Comparison of ENCODE assay signal across 8 cellular contexts in genomic region chr20:36861625-36861874, GRCh38. TPM values are rescaled to one million over a fixed set of nuclear protein-coding genes. Genes with fewer than 3 reads are reported as not detected.
DNase-seq lines count a peak whose midpoint lies in the region; ATAC-seq, FAIRE-seq and TF ChIP-seq lines count a peak whose summit lies in the region.

No MANE protein-coding gene starts in this region.

- RAD21 ChIA-PET in GM12878 (lab: Charles Lee; ENCODE audit: unreplicated experiment): interaction anchor here (1.1 to 9.7 kb wide), 10 partner anchors 9 to 104 kb away, joined by 3 to 215 read pairs (median 4); partner anchors contain the start of gene DSN1

- peaks cover 16% of the 10 kb centered on the region for H3K79me2 ChIP-seq in GM12878 (ENCODE audit: control insufficient read depth, insufficient read depth, low read length)
- peaks cover 22% of the 10 kb centered on the region for H3K79me2 ChIP-seq in HepG2 (ENCODE audit: insufficient read depth, low read length)

- peaks cover 42% of the 10 kb centered on the region for H3K27me3 Mint-ChIP-seq in activated CD4-positive, alpha-beta T cell treated with anti-CD3 and anti-CD28 coated beads, Interleukin-2, amount 10 ng/mL, durations not matched to agents 7 days and 5 days

- no peaks in the 10 kb centered on the region for H3K36me3 ChIP-seq in GM12878 (ENCODE audit: control insufficient read depth in 2 of 2, insufficient read depth in 2 of 2, low read length in 1 of 2)
- no peaks in the 10 kb centered on the region; a peak in 2 of 5 replicates for H3K36me3 ChIP-seq in HepG2 (replicated peaks in 1 of 2; ENCODE audit: control insufficient read depth in 1 of 2, insufficient read depth in 2 of 2, low read length in 2 of 2)
- H3K36me3 ChIP-seq in tibial artery: no peaks in the 10 kb centered on the region

- no peak overlapping the region for H3K27ac ChIP-seq in GM12878 (ENCODE audit: control insufficient read depth, insufficient read depth)
- peak overlapping the region; percentile 1 for H3K27ac ChIP-seq in HepG2 (ENCODE audit: extremely low read length, insufficient read depth, low read length)
- peak overlapping the region; percentile 90 for H3K27ac ChIP-seq in tibial artery

- POLR2A ChIA-PET in activated CD4-positive, alpha-beta T cell treated with anti-CD3 and anti-CD28 coated beads, Interleukin-2, amount 10 ng/mL, durations not matched to agents 7 days and 5 days (lab: Charles Lee): no interaction called here
- POLR2A ChIA-PET in GM12878 (lab: Charles Lee) (interaction anchor here (1.6 to 12.4 kb wide), 5 partner anchors 10 to 25 kb away, joined by 4 to 114 read pairs (median 8); no protein-coding TSS in a partner anchor), HepG2 (lab: Yijun Ruan, JAX) (interaction anchor here (0.5 to 4.9 kb wide), 7 partner anchors 9 to 1479 kb away, joined by 3 to 39 read pairs (median 4); partner anchors contain the start of gene TLDC2)

- intact Hi-C loops in GM12878 (cut with micrococcal nuclease; ENCODE audit: unreplicated experiment): loop anchor here (5.0 to 10.0 kb wide), 4 partner anchors 34 to 257 kb away; partner anchors contain the start of genes DSN1 and RAB5IF
- intact Hi-C loops in HepG2 (cut with micrococcal nuclease; ENCODE audit: unreplicated experiment): no loop called here
- intact Hi-C loops in tibial artery (cut with DNase I; ENCODE audit: low total_unique reads): loop anchor here (5.0 to 10.0 kb wide), 2 partner anchors 47 to 89 kb away; partner anchors contain the start of gene DSN1

- TF ChIP-seq EP300 in GM12878 (IDR thresholded peaks at IDR 0.05; ENCODE audit: borderline replicate concordance in 1 of 2, control insufficient read depth in 1 of 2, low read depth in 2 of 2, low read length in 2 of 2) (no peak), HepG2 (IDR thresholded peaks at IDR 0.05; ENCODE audit: low read depth in 2 of 2, low read length in 2 of 2) (no peak), HepG2 (CRISPR knock-in tag; IDR thresholded peaks at IDR 0.05; ENCODE audit: borderline replicate concordance) (no peak; the same call in none of the 2 replicates)

- TF ChIP-seq CTCF in GM12878 (IDR thresholded peaks at IDR 0.05 in 2 of 3, conservative IDR thresholded peaks at IDR 0.05 in 1 of 3; ENCODE audit: control insufficient read depth in 2 of 3, extremely low read depth in 1 of 3, insufficient read depth in 1 of 3, low read depth in 3 of 3, low read length in 3 of 3): no peak
- TF ChIP-seq CTCF in HepG2 (CRISPR knock-in tag; IDR thresholded peaks at IDR 0.05): no peak
- TF ChIP-seq CTCF in tibial artery (IDR thresholded peaks at IDR 0.05): no peak

- 91% methylated on average over 7 of the region's 7 CpGs for WGBS in GM12878 (ENCODE audit: insufficient coverage, insufficient replicate concordance, low lambda C conversion rate, missing lambda C conversion rate)
- WGBS in HepG2 (ENCODE audit: low lambda C conversion rate): 41% methylated on average over 7 of the region's 7 CpGs

- FAIRE-seq in GM12878 (lab: Jason Lieb, UNC): no peak
- FAIRE-seq in HepG2 (lab: Jason Lieb, UNC): no peak

- no peak overlapping the region for H3K27ac Mint-ChIP-seq in activated CD4-positive, alpha-beta T cell treated with anti-CD3 and anti-CD28 coated beads, Interleukin-2, amount 10 ng/mL, durations not matched to agents 7 days and 5 days

- 0 out of 2 replicates have a peak, but pooled peaks cover 3% of the 10 kb centered on the region for H4K20me1 ChIP-seq in GM12878 (ENCODE audit: control insufficient read depth, insufficient read depth)
- no peaks in the 10 kb centered on the region for H4K20me1 ChIP-seq in HepG2 (ENCODE audit: insufficient read depth, low read length)

- no peaks in the 10 kb centered on the region for H3K9me3 Mint-ChIP-seq in activated CD4-positive, alpha-beta T cell treated with anti-CD3 and anti-CD28 coated beads, Interleukin-2, amount 10 ng/mL, durations not matched to agents 7 days and 5 days

- peak overlapping the region; percentile 28 for H3K4me3 Mint-ChIP-seq in activated CD4-positive, alpha-beta T cell treated with anti-CD3 and anti-CD28 coated beads, Interleukin-2, amount 10 ng/mL, durations not matched to agents 7 days and 5 days

- peak overlapping the region; percentile 80; the same call in 1 of the 2 replicates for H3K4me3 ChIP-seq in GM12878
- peak overlapping the region; percentile 68 to 86 (median 73); a peak in 5 of 6 replicates for H3K4me3 ChIP-seq in HepG2 (replicated peaks in 1 of 3; ENCODE audit: insufficient read depth in 1 of 3, low read depth in 2 of 3, low read length in 3 of 3)
- H3K4me3 ChIP-seq in tibial artery: peak overlapping the region; percentile 72 to 85

- SMC1A ChIA-PET in GM12878 (lab: Charles Lee; ENCODE audit: uncharacterized antibody, unreplicated experiment): interaction anchor here (0.5 to 13.5 kb wide), 8 partner anchors 9 to 95 kb away, joined by 3 to 105 read pairs (median 6); no protein-coding TSS in a partner anchor

- H3K4me1 ChIP-seq in GM12878 (ENCODE audit: control insufficient read depth, insufficient read depth, low read length): peaks cover 23% of the 10 kb centered on the region
- peaks cover 63% of the 10 kb centered on the region for H3K4me1 ChIP-seq in HepG2 (ENCODE audit: insufficient read depth, low read length)
- peaks cover 4 to 60% (median 52%) of the 10 kb centered on the region in 4 donors for H3K4me1 ChIP-seq in tibial artery

- H3K27me3 ChIP-seq in GM12878 (replicated peaks in 1 of 2; ENCODE audit: control insufficient read depth in 2 of 2, insufficient read depth in 2 of 2, low read length in 1 of 2) (no peaks in the 10 kb centered on the region), HepG2 (ENCODE audit: control insufficient read depth in 1 of 2, insufficient read depth in 2 of 2, low read length in 2 of 2) (peaks cover 1 to 12% of the 10 kb centered on the region in 2 experiments; a peak in 1 of 5 replicates), tibial artery (no peaks in the 10 kb centered on the region)

- H3K9me3 ChIP-seq in GM12878 (replicated peaks; ENCODE audit: control insufficient read depth, insufficient read depth, low read length): no peaks in the 10 kb centered on the region
- no peaks in the 10 kb centered on the region for H3K9me3 ChIP-seq in HepG2 (ENCODE audit: low read length)
- no peaks in the 10 kb centered on the region for H3K9me3 ChIP-seq in tibial artery

- no TSS peak for BruUV-seq in GM12878 (replicated peaks; lab: Mats Ljungman, UMichigan)
- no TSS peak for BruUV-seq in HepG2 (replicated peaks; lab: Mats Ljungman, UMichigan)

- in situ Hi-C loops in GM12878 (cut with MboI): no loop called here
- in situ Hi-C loops in HepG2 (cut with HindIII; ENCODE audit: extremely low pct_ligation_motif_present, low pct_unique_long_range_greater_than_20kb): no loop called here

- H3K9ac ChIP-seq in GM12878 (ENCODE audit: control insufficient read depth, insufficient read depth, low read length) (peak overlapping the region; percentile 25; the same call in 1 of the 2 replicates), HepG2 (ENCODE audit: insufficient read depth, low read depth, low read length) (peak overlapping the region; percentile 68)

- no peak for TF ChIP-seq RAD21 in GM12878 (IDR thresholded peaks at IDR 0.05; ENCODE audit: insufficient read depth, low read depth, low read length)
- TF ChIP-seq RAD21 in HepG2 (CRISPR knock-in tag; IDR thresholded peaks at IDR 0.05): no peak

- H2AFZ ChIP-seq in GM12878 (ENCODE audit: control insufficient read depth, low read depth, low read length): no peak overlapping the region
- H2AFZ ChIP-seq in HepG2 (ENCODE audit: low read length): no peak overlapping the region

- H3K4me2 ChIP-seq in GM12878 (ENCODE audit: control insufficient read depth, insufficient read depth) (peak overlapping the region; percentile 86), HepG2 (ENCODE audit: low read depth, low read length) (peak overlapping the region; percentile 84)

- peaks cover 25% of the 10 kb centered on the region for H3K4me1 Mint-ChIP-seq in activated CD4-positive, alpha-beta T cell treated with anti-CD3 and anti-CD28 coated beads, Interleukin-2, amount 10 ng/mL, durations not matched to agents 7 days and 5 days

- no peak for ATAC-seq in GM12878
- no peak for ATAC-seq in HepG2
- no peak for ATAC-seq in HG03571 (IDR thresholded peaks at IDR 0.05; ENCODE audit: unreplicated experiment)

- no peak for DNase-seq in activated CD4-positive, alpha-beta T cell treated with anti-CD3 and anti-CD28 coated beads, Interleukin-2, amount 10 ng/mL, durations not matched to agents 7 days and 5 days
- DNase-seq in activated CD4-positive, alpha-beta T cell treated with anti-CD3 and anti-CD28 coated beads, Interleukin-2, amount 50 U/mL, for 48 hours: no peak
- DNase-seq in GM12878 (ENCODE audit: low read depth, low spot score) (no peak), HepG2 (ENCODE audit: low spot score) (no peak), tibial artery (peak in 1 of 2 donors; percentile 80), UCSD-AML1 (lab: John Stamatoyannopoulos, UW; ENCODE audit: unreplicated experiment) (no peak), NCI-H526 (lab: John Stamatoyannopoulos, UW) (no peak)

- H3K36me3 Mint-ChIP-seq in activated CD4-positive, alpha-beta T cell treated with anti-CD3 and anti-CD28 coated beads, Interleukin-2, amount 10 ng/mL, durations not matched to agents 7 days and 5 days (ENCODE audit: low read depth): no peaks in the 10 kb centered on the region

- TF ChIP-seq POLR2A in GM12878 (IDR thresholded peaks at IDR 0.05; ENCODE audit: low read depth, low read length) (no peak), HepG2 (IDR thresholded peaks at IDR 0.05; ENCODE audit: insufficient read depth in 1 of 2, low read depth in 2 of 2, low read length in 2 of 2) (no peak)

- CTCF ChIA-PET in activated CD4-positive, alpha-beta T cell treated with anti-CD3 and anti-CD28 coated beads, Interleukin-2, amount 10 ng/mL, durations not matched to agents 7 days and 5 days (lab: Charles Lee): interaction anchor here (1.4 kb wide), 2 partner anchors 12 to 53 kb away, joined by 3 to 5 read pairs; no protein-coding TSS in a partner anchor
- CTCF ChIA-PET in GM12878 (lab: Yijun Ruan, JAX): interaction anchor here (0.9 to 25.3 kb wide), 9 partner anchors 10 to 107 kb away, joined by 3 to 349 read pairs (median 4); partner anchors contain the start of gene DSN1
- CTCF ChIA-PET in HepG2 (lab: Yijun Ruan, JAX; ENCODE audit: low intra/inter-chr PET ratio, low total read pairs): no interaction called here

RNA-seq across cellular contexts. Expression of gene TLDC2, which starts 14.4 kb away (rescaled TPM):
- not detected for total RNA-seq in activated CD4-positive, alpha-beta T cell treated with anti-CD3 and anti-CD28 coated beads, Interleukin-2, amount 10 ng/mL, durations not matched to agents 7 days and 5 days
- total RNA-seq in GM12878 (2013; cell fraction: nucleolus; rRNA removed): 0.27 TPM in 1 of 2 replicates, not detected in the other
- total RNA-seq in GM12878 (2014; rRNA removed) (0.28 and 0.49 TPM in 2 replicates), GM12878 (2014; rRNA removed; fragmentation: Illumina TruSeq; extraction: Trizol) (0.18 and 0.37 TPM in 2 replicates), GM12878 (2021) (0.24 and 0.41 TPM in 2 replicates), HepG2 (2016; rRNA removed; fragmentation: Illumina TruSeq; extraction: Trizol) (1.2 and 1.6 TPM in 2 replicates)
- 0.50 TPM for polyA plus RNA-seq in GM12878 (2011; ENCODE audit: low read depth)
- polyA plus RNA-seq in GM12878 (2011; rRNA removed) (0.05 and 0.09 TPM in 2 replicates), GM12878 (2014; fragmentation: Illumina TruSeq; extraction: Trizol) (0.13 and 0.35 TPM in 2 replicates), GM12878 (2014; fragmentation: Nextera tagmentation; extraction: Ambion mirVana) (under 1 TPM; 0.08 to 0.24 TPM), GM12878 (2014; rRNA removed) (0.33 and 0.42 TPM in 2 replicates), GM12878 (2016; fragmentation: Nextera tagmentation; extraction: Ambion mirVana) (under 1 TPM; 0.10 to 0.16 TPM), HepG2 (2011; rRNA removed) (0.69 and 1.5 TPM in 2 replicates)
- 0.03 TPM in 1 of 2 replicates, not detected in the other for polyA plus RNA-seq in GM12878 (2011; cell fraction: cytosol; rRNA removed)
- not detected in 2 replicates for polyA plus RNA-seq in GM12878 (2011; cell fraction: nucleus; rRNA removed)
- 0.09 and 0.35 TPM in 2 replicates for polyA plus RNA-seq in GM12878 (2012)
- polyA minus RNA-seq in GM12878 (2011; rRNA and poly(A)+ RNA removed): not detected in 2 replicates
- polyA minus RNA-seq in GM12878 (2011; cell fraction: cytosol; rRNA and poly(A)+ RNA removed): not detected in 2 replicates
- polyA minus RNA-seq in GM12878 (2011; cell fraction: nucleus; rRNA and poly(A)+ RNA removed): not detected in 2 replicates
- 0.62 and 0.81 TPM in 2 replicates for total RNA-seq in HepG2 (2016; cell fraction: cytosol; rRNA removed; fragmentation: Illumina TruSeq; extraction: Trizol; ENCODE audit: low read depth)
- 1.4 and 1.9 TPM in 2 replicates for total RNA-seq in HepG2 (2016; cell fraction: insoluble cytoplasmic fraction; rRNA removed; fragmentation: Illumina TruSeq; extraction: Trizol)
- total RNA-seq in HepG2 (2016; cell fraction: membrane; rRNA removed; fragmentation: Illumina TruSeq; extraction: Trizol): 0.99 and 1.00 TPM in 2 replicates
- 0.91 and 1.4 TPM in 2 replicates for total RNA-seq in HepG2 (2016; cell fraction: nucleus; rRNA removed; fragmentation: Illumina TruSeq; extraction: Trizol)
- polyA plus RNA-seq in HepG2 (2011; cell fraction: cytosol; rRNA removed): 0.95 and 1.1 TPM in 2 replicates
- 0.54 and 1.2 TPM in 2 replicates for polyA plus RNA-seq in HepG2 (2011; cell fraction: nucleus; rRNA removed)
- 0.45 and 1.3 TPM in 2 replicates for polyA plus RNA-seq in HepG2 (2012)
- 0.27 and 0.36 TPM in 2 replicates for polyA plus RNA-seq in HepG2 (2016; cell fraction: cytosol; fragmentation: Illumina TruSeq; extraction: Trizol; ENCODE audit: low read depth)
- polyA plus RNA-seq in HepG2 (2016; cell fraction: insoluble cytoplasmic fraction; fragmentation: Illumina TruSeq; extraction: Trizol; ENCODE audit: low read depth): 1.3 and 1.7 TPM in 2 replicates
- 0.85 and 0.96 TPM in 2 replicates for polyA plus RNA-seq in HepG2 (2016; cell fraction: membrane; fragmentation: Illumina TruSeq; extraction: Trizol; ENCODE audit: low read depth)
- 0.45 and 0.70 TPM in 2 replicates for polyA plus RNA-seq in HepG2 (2016; cell fraction: nucleus; fragmentation: Illumina TruSeq; extraction: Trizol; ENCODE audit: insufficient read depth, low read depth)
- 1.4 TPM in 1 of 2 replicates, not detected in the other for polyA minus RNA-seq in HepG2 (2011; rRNA and poly(A)+ RNA removed; ENCODE audit: low replicate concordance)
- 1.2 TPM in 1 of 2 replicates, not detected in the other for polyA minus RNA-seq in HepG2 (2011; cell fraction: cytosol; rRNA and poly(A)+ RNA removed)
- 2.2 TPM in 2 replicates for polyA minus RNA-seq in HepG2 (2011; cell fraction: nucleus; rRNA and poly(A)+ RNA removed)
